9 cellular contexts compared by ENCODE assay signal in the genomic region with DNA sequence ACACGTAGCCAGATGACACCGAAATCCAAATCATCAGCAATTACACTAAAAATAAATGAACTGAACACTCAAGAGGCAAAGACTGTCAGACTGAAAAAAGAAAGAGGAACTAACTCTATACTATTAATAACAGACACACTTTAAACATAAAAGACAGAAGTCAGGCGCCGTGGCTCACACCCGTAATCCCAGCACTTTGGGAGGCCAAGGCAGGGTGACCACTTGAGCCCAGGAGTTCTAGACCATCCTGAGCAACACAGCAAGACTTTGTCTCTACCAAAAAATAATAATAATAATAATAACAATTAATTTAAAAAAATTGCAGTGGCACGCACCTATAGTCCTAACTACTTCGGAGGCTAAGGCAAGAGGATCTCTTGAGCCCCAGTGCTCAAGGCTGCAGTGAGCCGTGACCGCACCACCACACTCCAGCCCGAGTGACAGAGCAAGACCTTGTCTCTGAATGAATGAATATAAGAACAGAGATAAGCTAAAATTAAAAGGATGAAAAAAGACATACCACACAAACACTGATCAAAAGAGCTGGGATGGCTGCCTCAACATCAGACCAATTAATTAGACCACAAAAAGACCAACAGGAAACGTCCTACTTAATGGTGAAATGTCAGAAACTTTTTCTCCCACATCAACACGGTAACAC. TPM values are rescaled to one million over a fixed set of nuclear protein-coding genes. Genes with fewer than 3 reads are reported as not detected.
DNase-seq lines count a peak whose midpoint lies in the region; ATAC-seq, FAIRE-seq and TF ChIP-seq lines count a peak whose summit lies in the region.
"Had no signal": no experiment of that assay in that cellular context is flagged by ENCODE, and none has a peak within 500 bp of the region (broad histone marks: within the 10 kb centered on the region; RNA-seq: fewer than 3 reads in every experiment).

No MANE protein-coding gene starts in this region.

- H3K27me3 ChIP-seq in HL-60 (ENCODE audit: insufficient read depth, poor library complexity, severe bottlenecking) = no peaks in the 10 kb centered on the region
- H3K27me3 ChIP-seq in esophagus squamous epithelium = no peaks in the 10 kb centered on the region

- H3K27ac ChIP-seq in HL-60 (replicated peaks) (peak overlapping the region; percentile 28), esophagus squamous epithelium (peak overlapping the region; percentile 68 to 83 (median 76))

- peak; percentile 76 for ATAC-seq in GM18498 (IDR thresholded peaks at IDR 0.05; ENCODE audit: unreplicated experiment)
- ATAC-seq in GM21528 (IDR thresholded peaks at IDR 0.05; ENCODE audit: low FRiP score, unreplicated experiment) = peak; percentile 74
- ATAC-seq: HCT116 had no signal

- no peak for TF ChIP-seq POLR2A in esophagus squamous epithelium (IDR thresholded peaks at IDR 0.05)

- intact Hi-C loops in esophagus squamous epithelium (cut with DNase I) (no loop called here), head of caudate nucleus (cut with DNase I) (no loop called here)

- TF ChIP-seq CTCF in HL-60 (IDR thresholded peaks at IDR 0.05; ENCODE audit: insufficient read depth, low read length) (no peak), esophagus squamous epithelium (IDR thresholded peaks at IDR 0.05) (no peak)

- 33 to 34% methylated on average over 12 of the region's 12 CpGs for WGBS in esophagus squamous epithelium, 2 donors

- H3K36me3 ChIP-seq in esophagus squamous epithelium = peaks cover 7 to 68% (median 27%) of the 10 kb centered on the region in 3 donors

- peaks cover 62 to 100% (median 93%) of the 10 kb centered on the region in 3 donors for H3K4me1 ChIP-seq in esophagus squamous epithelium

- peak in 1 of 2 experiments; percentile 44 for DNase-seq in HL-60 (ENCODE audit: low read depth in 1 of 2, low spot score in 1 of 2)
- DNase-seq in esophagus squamous epithelium (lab: John Stamatoyannopoulos, UW) = no peak
- DNase-seq in RKO (ENCODE audit: low spot score) = no peak
- DNase-seq in stimulated activated CD4-positive, alpha-beta T cell treated with anti-CD3 and anti-CD28 coated beads, Interleukin-1b, Interleukin-23, amount 100 ng/mL, for 48 hours = no peak
- no peak for DNase-seq in frontal cortex (ENCODE audit: low spot score in 2 of 2)
- DNase-seq in head of caudate nucleus = no peak

- H3K4me3 ChIP-seq in HL-60 (replicated peaks; ENCODE audit: insufficient read depth, low read length) = no peak overlapping the region
- H3K4me3 ChIP-seq in esophagus squamous epithelium = peak overlapping the region in 1 of 4 donors; percentile 25

- H3K9me3 ChIP-seq in esophagus squamous epithelium = no peaks in the 10 kb centered on the region

- FAIRE-seq in frontal cortex (lab: Jason Lieb, UNC) = no peak

RNA-seq across cellular contexts. Expression of gene CTBP1, which starts 29.9 kb away (rescaled TPM):
- 100 to 1,000 TPM in 3 of 4 donors, 10 to 100 TPM in 1; 72.2 to 121 (median 113) TPM for total RNA-seq in esophagus squamous epithelium
- 224 TPM for total RNA-seq in frontal cortex

RNA-seq across cellular contexts. Expression of gene SPON2, which starts 46.6 kb away (rescaled TPM):
- total RNA-seq in esophagus squamous epithelium = 10 to 100 TPM; 14.5 to 53.4 (median 21.3) TPM
- 6.1 TPM for total RNA-seq in frontal cortex
